1 cellular context compared by ENCODE assay signal in genomic region chr13:24202215-24202614, GRCh38.
TF ChIP-seq lines count a peak whose summit lies in the region.

No MANE protein-coding gene starts in this region.

TF ChIP-seq in GM23338, 12 proteins besides CTCF, POLR2A, EP300 and RAD21 (continued from another document):
- TF ChIP-seq ZNF462 (CRISPR knock-in tag; IDR thresholded peaks at IDR 0.05) (no peak), ETS1 (IDR thresholded peaks at IDR 0.05) (no peak), NANOG (IDR thresholded peaks at IDR 0.05; ENCODE audit: borderline replicate concordance) (no peak), ZNF114 (CRISPR knock-in tag; IDR thresholded peaks at IDR 0.05) (no peak), ZNF331 (CRISPR knock-in tag; IDR thresholded peaks at IDR 0.05; ENCODE audit: low read depth) (no peak)
